1 cellular context compared by ENCODE assay signal in the genomic region with DNA sequence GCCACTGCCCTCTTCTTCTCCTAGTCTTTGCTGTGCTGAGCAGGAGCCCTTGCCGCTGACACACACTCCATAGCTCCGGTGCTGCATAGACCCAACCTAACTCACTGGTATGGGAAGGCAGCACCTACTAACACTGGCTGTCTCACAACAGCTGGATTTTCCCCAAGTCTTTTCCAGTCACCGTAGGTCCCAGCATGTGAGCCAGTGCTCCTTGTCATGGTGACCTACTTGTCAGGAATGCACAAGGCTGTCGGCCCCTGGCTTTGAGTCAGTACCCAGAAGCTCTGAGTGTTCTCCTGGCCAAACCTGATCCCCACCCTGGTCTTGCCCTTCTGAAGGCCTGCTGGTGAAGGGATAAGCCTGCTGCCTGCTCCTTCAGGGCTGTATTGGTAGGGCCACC.
TF ChIP-seq lines count a peak whose summit lies in the region.

No MANE protein-coding gene starts in this region.

TF ChIP-seq in IMR-90, 13 proteins besides CTCF, POLR2A, EP300 and RAD21 (continued from another document):
- TF ChIP-seq, protein P1, sequence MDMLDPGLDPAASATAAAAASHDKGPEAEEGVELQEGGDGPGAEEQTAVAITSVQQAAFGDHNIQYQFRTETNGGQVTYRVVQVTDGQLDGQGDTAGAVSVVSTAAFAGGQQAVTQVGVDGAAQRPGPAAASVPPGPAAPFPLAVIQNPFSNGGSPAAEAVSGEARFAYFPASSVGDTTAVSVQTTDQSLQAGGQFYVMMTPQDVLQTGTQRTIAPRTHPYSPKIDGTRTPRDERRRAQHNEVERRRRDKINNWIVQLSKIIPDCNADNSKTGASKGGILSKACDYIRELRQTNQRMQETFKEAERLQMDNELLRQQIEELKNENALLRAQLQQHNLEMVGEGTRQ (IDR thresholded peaks at IDR 0.05; ENCODE audit: low read depth, low read length) = no peak
- peak; percentile 66 for TF ChIP-seq RCOR1 (IDR thresholded peaks at IDR 0.05; ENCODE audit: insufficient replicate concordance, low read length)
- TF ChIP-seq MXI1 (IDR thresholded peaks at IDR 0.05; ENCODE audit: borderline replicate concordance, low read depth, low read length) = no peak
- TF ChIP-seq FOS (IDR thresholded peaks at IDR 0.05; ENCODE audit: low read depth, low read length) = 0 out of 2 replicates have a peak, but pooled peaks have one; percentile 9
- TF ChIP-seq BHLHE40 (IDR thresholded peaks at IDR 0.05; ENCODE audit: low read depth, low read length) = peak; percentile 61
- TF ChIP-seq, protein P2, sequence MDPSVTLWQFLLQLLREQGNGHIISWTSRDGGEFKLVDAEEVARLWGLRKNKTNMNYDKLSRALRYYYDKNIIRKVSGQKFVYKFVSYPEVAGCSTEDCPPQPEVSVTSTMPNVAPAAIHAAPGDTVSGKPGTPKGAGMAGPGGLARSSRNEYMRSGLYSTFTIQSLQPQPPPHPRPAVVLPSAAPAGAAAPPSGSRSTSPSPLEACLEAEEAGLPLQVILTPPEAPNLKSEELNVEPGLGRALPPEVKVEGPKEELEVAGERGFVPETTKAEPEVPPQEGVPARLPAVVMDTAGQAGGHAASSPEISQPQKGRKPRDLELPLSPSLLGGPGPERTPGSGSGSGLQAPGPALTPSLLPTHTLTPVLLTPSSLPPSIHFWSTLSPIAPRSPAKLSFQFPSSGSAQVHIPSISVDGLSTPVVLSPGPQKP (IDR thresholded peaks at IDR 0.05; ENCODE audit: borderline replicate concordance, low read depth, low read length) = no peak
- no peak for TF ChIP-seq SMC3 (IDR thresholded peaks at IDR 0.05; ENCODE audit: low read depth, low read length)
- no peak for TF ChIP-seq CHD1 (IDR thresholded peaks at IDR 0.05; ENCODE audit: low read depth, low read length)
